Comparison of ENCODE assay signal across 9 cellular contexts in the genomic region with DNA sequence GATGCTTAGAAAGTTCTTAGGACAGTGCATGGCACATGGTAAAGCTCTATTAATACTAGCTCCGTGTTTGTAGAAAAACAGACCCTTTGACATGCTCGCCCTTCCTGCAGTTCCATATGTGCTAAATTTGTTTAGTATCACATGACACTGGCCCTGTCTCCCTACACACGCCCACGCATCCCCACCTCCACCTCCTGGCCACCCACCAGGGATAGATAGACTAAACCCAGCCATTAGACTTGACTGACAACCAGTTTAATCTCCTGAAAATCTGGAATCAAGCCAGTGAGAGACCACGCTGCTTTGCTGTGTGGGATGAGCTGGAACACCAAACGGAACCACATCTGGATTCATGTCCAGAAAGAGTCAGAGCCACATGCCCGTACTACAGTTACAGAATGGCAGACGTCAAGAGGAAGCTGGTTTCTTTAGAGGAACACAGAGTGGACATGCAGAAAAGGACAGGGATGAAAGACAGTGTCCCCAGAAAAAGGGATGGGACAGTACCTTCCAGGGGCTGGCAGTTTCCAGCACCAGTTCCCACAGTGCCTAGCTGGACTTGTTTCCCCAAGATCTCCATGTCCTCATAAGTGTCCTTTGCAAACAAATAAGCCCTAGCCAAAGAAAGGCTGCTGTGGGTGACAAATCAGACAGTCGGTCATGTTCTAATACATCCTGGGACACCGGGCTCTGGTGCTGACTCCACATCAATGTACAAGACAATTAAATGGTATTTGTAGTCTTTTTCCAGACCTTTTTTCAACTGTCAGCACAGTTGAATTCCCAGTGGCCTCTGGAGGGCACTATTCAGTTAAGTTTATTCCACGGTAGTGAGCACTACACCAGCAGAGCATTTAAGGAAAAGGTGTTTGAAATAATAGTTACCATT.
DNase-seq lines count a peak whose midpoint lies in the region; ATAC-seq and TF ChIP-seq lines count a peak whose summit lies in the region.
"Had no signal": no experiment of that assay in that cellular context is flagged by ENCODE, and none has a peak within 500 bp of the region (broad histone marks: within the 10 kb centered on the region; RNA-seq: fewer than 3 reads in every experiment).

No MANE protein-coding gene starts in this region.

- H3K4me1 ChIP-seq in HEK293 (ENCODE audit: control insufficient read depth, insufficient read depth, low read length), result peaks cover 10% of the 10 kb centered on the region; the same call in 1 of the 2 replicates
- peaks cover 0 to 6% (median 0%) of the 10 kb centered on the region in 4 donors for H3K4me1 ChIP-seq in upper lobe of left lung

- TF ChIP-seq POLR2A in upper lobe of left lung (IDR thresholded peaks at IDR 0.05), result no peak

- peaks cover 7% of the 10 kb centered on the region for H3K4me1 Mint-ChIP-seq in activated CD4-positive, alpha-beta T cell treated with anti-CD3 and anti-CD28 coated beads, Interleukin-2, amount 10 ng/mL, durations not matched to agents 7 days and 5 days

- H3K27ac Mint-ChIP-seq in activated CD4-positive, alpha-beta T cell treated with anti-CD3 and anti-CD28 coated beads, Interleukin-2, amount 10 ng/mL, durations not matched to agents 7 days and 5 days, result no peak overlapping the region
- H3K27ac Mint-ChIP-seq: T-helper 1 cell treated with Interleukin-12 subunit alpha and Interleukin-12 subunit beta and Interleukin-4 antibody, amounts not matched to agents 30 μg/mL and 1 μg/mL, for 36 hours had no signal

- no peaks in the 10 kb centered on the region for H3K36me3 ChIP-seq in HEK293 (ENCODE audit: control insufficient read depth in 2 of 2, insufficient read depth in 1 of 2, low read length in 2 of 2)
- no peaks in the 10 kb centered on the region for H3K36me3 ChIP-seq in upper lobe of left lung

- no peak for TF ChIP-seq EP300 in upper lobe of left lung (IDR thresholded peaks at IDR 0.05)

- peak; percentile 68 for TF ChIP-seq CTCF in HEK293 (tag by site-specific recombination; IDR thresholded peaks at IDR 0.05)
- TF ChIP-seq CTCF in epithelial cell of esophagus (IDR thresholded peaks at IDR 0.05; ENCODE audit: insufficient read depth, low read depth, low read length, missing control alignments), result peak; percentile 69
- peak; percentile 38 to 77 (median 63) for TF ChIP-seq CTCF in upper lobe of left lung (IDR thresholded peaks at IDR 0.05)

- H3K27ac ChIP-seq in HEK293 (ENCODE audit: extremely low read depth, low read depth, low read length), result no peak overlapping the region
- H3K27ac ChIP-seq in upper lobe of left lung, result no peak overlapping the region

- no peaks in the 10 kb centered on the region for H3K9me3 Mint-ChIP-seq in activated CD4-positive, alpha-beta T cell treated with anti-CD3 and anti-CD28 coated beads, Interleukin-2, amount 10 ng/mL, durations not matched to agents 7 days and 5 days

- POLR2A ChIA-PET in HEK293 (lab: Yijun Ruan, JAX), result no interaction called here
- POLR2A ChIA-PET in activated CD4-positive, alpha-beta T cell treated with anti-CD3 and anti-CD28 coated beads, Interleukin-2, amount 10 ng/mL, durations not matched to agents 7 days and 5 days (lab: Charles Lee), result no interaction called here

- CTCF ChIA-PET in HEK293 (lab: Yijun Ruan, JAX), result interaction anchor here (0.6 to 5.5 kb wide), 37 partner anchors 11 to 1148 kb away, joined by 3 to 119 read pairs (median 3); no protein-coding TSS in a partner anchor
- CTCF ChIA-PET in activated CD4-positive, alpha-beta T cell treated with anti-CD3 and anti-CD28 coated beads, Interleukin-2, amount 10 ng/mL, durations not matched to agents 7 days and 5 days (lab: Charles Lee), result interaction anchor here (0.5 to 0.6 kb wide), 3 partner anchors 316 to 664 kb away, joined by 3 read pairs; no protein-coding TSS in a partner anchor

- no peaks in the 10 kb centered on the region for H3K36me3 Mint-ChIP-seq in activated CD4-positive, alpha-beta T cell treated with anti-CD3 and anti-CD28 coated beads, Interleukin-2, amount 10 ng/mL, durations not matched to agents 7 days and 5 days (ENCODE audit: low read depth)

- 41 to 49% methylated on average over 11 of the region's 11 CpGs for WGBS in upper lobe of left lung, 2 donors

- ATAC-seq in upper lobe of left lung (ENCODE audit: low FRiP score in 2 of 2), result peak; percentile 67 to 76
- ATAC-seq in HG02623 (IDR thresholded peaks at IDR 0.05; ENCODE audit: unreplicated experiment), result no peak

- peaks cover 5% of the 10 kb centered on the region for H3K27me3 Mint-ChIP-seq in activated CD4-positive, alpha-beta T cell treated with anti-CD3 and anti-CD28 coated beads, Interleukin-2, amount 10 ng/mL, durations not matched to agents 7 days and 5 days

- no peaks in the 10 kb centered on the region for H3K9me3 ChIP-seq in HEK293 (ENCODE audit: control insufficient read depth, insufficient read depth, low read depth, low read length)
- peaks cover 0 to 10% (median 4%) of the 10 kb centered on the region in 4 donors for H3K9me3 ChIP-seq in upper lobe of left lung

- DNase-seq in DMS 273 treated with DMSO at 0.1 percent for 48 hours (lab: John Stamatoyannopoulos, UW) (peak; percentile 56), NCI-H2227 treated with DMSO at 0.1 percent for 48 hours (lab: John Stamatoyannopoulos, UW) (peak; percentile 40), epithelial cell of esophagus (ENCODE audit: low read depth) (peak; percentile 74), myocyte (ENCODE audit: low read depth) (peak; percentile 55), upper lobe of left lung (peak in 1 of 2 donors; percentile 37)
- DNase-seq in activated CD4-positive, alpha-beta T cell treated with anti-CD3 and anti-CD28 coated beads, Interleukin-2, amount 10 ng/mL, durations not matched to agents 7 days and 5 days, result peak; percentile 69

- H3K27me3 ChIP-seq in upper lobe of left lung, result no peaks in the 10 kb centered on the region

- H3K4me3 ChIP-seq in HEK293 (ENCODE audit: low read depth, low read length) (no peak overlapping the region), epithelial cell of esophagus (ENCODE audit: low read length) (no peak overlapping the region), upper lobe of left lung (no peak overlapping the region)

- no peak overlapping the region for H3K4me3 Mint-ChIP-seq in activated CD4-positive, alpha-beta T cell treated with anti-CD3 and anti-CD28 coated beads, Interleukin-2, amount 10 ng/mL, durations not matched to agents 7 days and 5 days
- H3K4me3 Mint-ChIP-seq: T-helper 1 cell treated with Interleukin-12 subunit alpha and Interleukin-12 subunit beta and Interleukin-4 antibody, amounts not matched to agents 30 μg/mL and 1 μg/mL, for 36 hours had no signal

TF ChIP-seq in HEK293, 187 proteins besides CTCF, POLR2A, EP300 and RAD21 (continues in another document):
- TF ChIP-seq ZFHX2 (tag by site-specific recombination; conservative IDR thresholded peaks at IDR 0.05) (peak; percentile 99), ZNF2 (tag by site-specific recombination; IDR thresholded peaks at IDR 0.05) (0 out of 2 replicates have a peak, but pooled peaks have one; percentile 48), ZNF266 (tag by site-specific recombination; IDR thresholded peaks at IDR 0.05; ENCODE audit: low read depth) (no peak), SP7 (tag by site-specific recombination; IDR thresholded peaks at IDR 0.05) (peak; percentile 28; the same call in 1 of the 2 replicates), ZNF600 (tag by site-specific recombination; IDR thresholded peaks at IDR 0.05) (peak; percentile 26; the same call in 1 of the 2 replicates), PRDM10 (tag by site-specific recombination; IDR thresholded peaks at IDR 0.05) (0 out of 2 replicates have a peak, but pooled peaks have one; percentile 13), ZEB2 (tag by site-specific recombination; IDR thresholded peaks at IDR 0.05) (0 out of 2 replicates have a peak, but pooled peaks have one; percentile 12), ZNF837 (tag by site-specific recombination; IDR thresholded peaks at IDR 0.05) (no peak), ZNF366 (tag by site-specific recombination; conservative IDR thresholded peaks at IDR 0.05) (peak; percentile 32), ZNF701 (tag by site-specific recombination; IDR thresholded peaks at IDR 0.05) (0 out of 2 replicates have a peak, but pooled peaks have one; percentile 22)
- TF ChIP-seq, protein P1, sequence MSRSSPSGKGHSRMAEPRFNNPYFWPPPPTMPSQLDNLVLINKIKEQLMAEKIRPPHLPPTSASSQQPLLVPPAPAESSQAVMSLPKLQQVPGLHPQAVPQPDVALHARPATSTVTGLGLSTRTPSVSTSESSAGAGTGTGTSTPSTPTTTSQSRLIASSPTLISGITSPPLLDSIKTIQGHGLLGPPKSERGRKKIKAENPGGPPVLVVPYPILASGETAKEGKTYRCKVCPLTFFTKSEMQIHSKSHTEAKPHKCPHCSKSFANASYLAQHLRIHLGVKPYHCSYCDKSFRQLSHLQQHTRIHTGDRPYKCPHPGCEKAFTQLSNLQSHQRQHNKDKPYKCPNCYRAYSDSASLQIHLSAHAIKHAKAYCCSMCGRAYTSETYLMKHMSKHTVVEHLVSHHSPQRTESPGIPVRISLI (tag by site-specific recombination; IDR thresholded peaks at IDR 0.05), result peak; percentile 83; the same call in 1 of the 2 replicates
